8 cellular contexts compared by ENCODE assay signal in genomic region chrX:78139160-78140123, GRCh38. TPM values are rescaled to one million over a fixed set of nuclear protein-coding genes. Genes with fewer than 3 reads are reported as not detected.
DNase-seq lines count a peak whose midpoint lies in the region; ATAC-seq and TF ChIP-seq lines count a peak whose summit lies in the region.

Gene TAF9B, minus strand, starts transcription at chrX:78139650. Its CDS starts 39 bp downstream, at chrX:78139611.

- ATAC-seq in HG02678 (IDR thresholded peaks at IDR 0.05; ENCODE audit: unreplicated experiment) (peak; percentile 96), heart left ventricle (peak; percentile 98 to 99 (median 99)), upper lobe of right lung (peak; percentile 100)

- H3K27me3 ChIP-seq in heart left ventricle (no peaks in the 10 kb centered on the region), upper lobe of right lung (no peaks in the 10 kb centered on the region)

- TF ChIP-seq CTCF in GM12864 (IDR thresholded peaks at IDR 0.05; ENCODE audit: low read depth, low read length, missing control alignments) (no peak), heart left ventricle (IDR thresholded peaks at IDR 0.05) (peak in 1 of 12 donors; percentile 7), upper lobe of right lung (IDR thresholded peaks at IDR 0.05) (no peak)

- TF ChIP-seq POLR2A in heart left ventricle (IDR thresholded peaks at IDR 0.05), result peak in 1 of 2 donors; percentile 48

- H3K36me3 ChIP-seq in heart left ventricle (peaks cover 0 to 18% (median 0%) of the 10 kb centered on the region in 9 donors), upper lobe of right lung (no peaks in the 10 kb centered on the region)

- H3K4me3 ChIP-seq in GM12864 (ENCODE audit: low read depth, low read length) (peak within 1 kb of the TSS; percentile 83), heart left ventricle (peak within 1 kb of the TSS; percentile 24 to 97 (median 78)), upper lobe of right lung (peak within 1 kb of the TSS; percentile 70)

- 3 to 30% (median 6%) methylated on average over 42 to 59 of the region's 59 CpGs for WGBS in adipose tissue, 3 donors
- WGBS in heart left ventricle, 4 donors, result 4 to 51% (median 28%) methylated on average over 50 to 59 of the region's 59 CpGs

- no peak within 1 kb of the TSS for H3K27ac ChIP-seq in adipose tissue (ENCODE audit: low read depth, low read length)
- peak within 1 kb of the TSS; percentile 9 to 85 (median 74) for H3K27ac ChIP-seq in heart left ventricle
- H3K27ac ChIP-seq in upper lobe of right lung, result peak within 1 kb of the TSS; percentile 80

- H3K9me3 ChIP-seq in heart left ventricle (no peaks in the 10 kb centered on the region), upper lobe of right lung (no peaks in the 10 kb centered on the region)

- DNase-seq in GM12864 (ENCODE audit: low read depth) (peak; percentile 27), NCI-H128 (lab: John Stamatoyannopoulos, UW; ENCODE audit: unreplicated experiment) (peak; percentile 72), T follicular helper cell (ENCODE audit: low read depth) (peak; percentile 74), heart left ventricle (peak; percentile 81 to 90 (median 88)), posterior vena cava (ENCODE audit: low spot score) (peak; percentile 96), upper lobe of right lung (peak; percentile 93)

- H3K4me1 ChIP-seq in heart left ventricle (peaks cover 0 to 4% (median 0%) of the 10 kb centered on the region in 12 donors), upper lobe of right lung (no peaks in the 10 kb centered on the region)

- intact Hi-C loops in heart left ventricle (cut with DNase I) (no loop called here), posterior vena cava (cut with DNase I) (no loop called here), upper lobe of right lung (cut with DNase I) (no loop called here)

RNA-seq across cellular contexts. Expression of gene TAF9B, which starts in this region (rescaled TPM):
- 10 to 100 TPM in 2 of 3 donors, 1 to 10 TPM in 1; 4.7 to 18.8 (median 11.0) TPM for polyA plus RNA-seq in adipose tissue
- total RNA-seq in heart left ventricle, result 10 to 100 TPM; 17.7 to 31.9 (median 24.5) TPM
- 10 to 100 TPM; 10.2 to 15.7 TPM for polyA plus RNA-seq in heart left ventricle
- total RNA-seq in posterior vena cava, result 10 to 100 TPM; 28.3 to 30.4 TPM
- 12.9 TPM for total RNA-seq in upper lobe of right lung

Comparison
In these comparisons a context has a peak if more than half of its experiments do, and no peak if none do; other contexts are left out.
1. DNase-seq: peak in every context shown above with its lines; median percentile 96 in posterior vena cava; 93 in upper lobe of right lung; 88 in heart left ventricle; 74 in T follicular helper cell; 72 in NCI-H128; 27 in GM12864.